ENCODE assay signal across 2 cellular contexts in the genomic region with DNA sequence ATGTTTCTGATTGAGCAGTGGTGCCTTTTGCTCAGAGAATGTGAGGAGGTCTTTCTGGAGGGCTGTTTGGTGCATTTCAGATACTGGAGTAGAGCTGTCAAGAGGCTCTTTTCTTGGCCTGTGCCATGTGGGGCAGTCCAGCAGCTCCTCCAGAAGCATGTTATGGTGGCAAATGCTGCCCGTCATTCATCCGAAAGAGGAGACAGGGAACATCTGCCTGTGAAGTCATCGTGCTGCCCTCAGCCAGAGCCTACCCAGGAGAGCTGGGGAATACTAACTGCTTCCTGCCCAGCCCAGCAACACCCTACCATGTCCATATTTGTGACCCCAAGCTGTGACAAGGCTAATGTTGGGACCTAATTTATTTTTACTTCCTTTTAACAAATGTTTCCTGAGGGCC.
A peak's percentile ranks its signal among the peaks of the same experiment; 100 is the strongest.
TF ChIP-seq lines count a peak whose summit lies in the region.

No MANE protein-coding gene starts in this region.

TF ChIP-seq in IMR-90, 13 proteins besides CTCF, POLR2A, EP300 and RAD21:
- no peak for TF ChIP-seq BHLHE40 (IDR thresholded peaks at IDR 0.05; ENCODE audit: low read depth, low read length)
- TF ChIP-seq NFE2L2 (IDR thresholded peaks at IDR 0.05; ENCODE audit: low read depth, low read length), result no peak
- no peak for TF ChIP-seq RCOR1 (IDR thresholded peaks at IDR 0.05; ENCODE audit: insufficient replicate concordance, low read length)
- TF ChIP-seq RFX5 (IDR thresholded peaks at IDR 0.05; ENCODE audit: low read depth, low read length), result no peak
- no peak for TF ChIP-seq CHD1 (IDR thresholded peaks at IDR 0.05; ENCODE audit: low read depth, low read length)
- TF ChIP-seq MAFK (IDR thresholded peaks at IDR 0.05; ENCODE audit: low read depth, low read length), result no peak
- TF ChIP-seq MXI1 (IDR thresholded peaks at IDR 0.05; ENCODE audit: borderline replicate concordance, low read depth, low read length), result no peak
- TF ChIP-seq, protein P1, sequence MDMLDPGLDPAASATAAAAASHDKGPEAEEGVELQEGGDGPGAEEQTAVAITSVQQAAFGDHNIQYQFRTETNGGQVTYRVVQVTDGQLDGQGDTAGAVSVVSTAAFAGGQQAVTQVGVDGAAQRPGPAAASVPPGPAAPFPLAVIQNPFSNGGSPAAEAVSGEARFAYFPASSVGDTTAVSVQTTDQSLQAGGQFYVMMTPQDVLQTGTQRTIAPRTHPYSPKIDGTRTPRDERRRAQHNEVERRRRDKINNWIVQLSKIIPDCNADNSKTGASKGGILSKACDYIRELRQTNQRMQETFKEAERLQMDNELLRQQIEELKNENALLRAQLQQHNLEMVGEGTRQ (IDR thresholded peaks at IDR 0.05; ENCODE audit: low read depth, low read length), result no peak
- no peak for TF ChIP-seq FOS (IDR thresholded peaks at IDR 0.05; ENCODE audit: low read depth, low read length)
- TF ChIP-seq, protein P2, sequence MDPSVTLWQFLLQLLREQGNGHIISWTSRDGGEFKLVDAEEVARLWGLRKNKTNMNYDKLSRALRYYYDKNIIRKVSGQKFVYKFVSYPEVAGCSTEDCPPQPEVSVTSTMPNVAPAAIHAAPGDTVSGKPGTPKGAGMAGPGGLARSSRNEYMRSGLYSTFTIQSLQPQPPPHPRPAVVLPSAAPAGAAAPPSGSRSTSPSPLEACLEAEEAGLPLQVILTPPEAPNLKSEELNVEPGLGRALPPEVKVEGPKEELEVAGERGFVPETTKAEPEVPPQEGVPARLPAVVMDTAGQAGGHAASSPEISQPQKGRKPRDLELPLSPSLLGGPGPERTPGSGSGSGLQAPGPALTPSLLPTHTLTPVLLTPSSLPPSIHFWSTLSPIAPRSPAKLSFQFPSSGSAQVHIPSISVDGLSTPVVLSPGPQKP (IDR thresholded peaks at IDR 0.05; ENCODE audit: borderline replicate concordance, low read depth, low read length), result no peak
- TF ChIP-seq SMC3 (IDR thresholded peaks at IDR 0.05; ENCODE audit: low read depth, low read length), result no peak
- TF ChIP-seq MAZ (IDR thresholded peaks at IDR 0.05; ENCODE audit: borderline replicate concordance, low read depth, low read length), result no peak
- TF ChIP-seq CEBPB (IDR thresholded peaks at IDR 0.05; ENCODE audit: low read depth, low read length), result no peak
TF ChIP-seq in IMR-90: peak in this region for 0.

TF ChIP-seq in K562, 482 proteins besides CTCF, POLR2A, EP300 and RAD21:
- TF ChIP-seq BACH1 (tag; IDR thresholded peaks at IDR 0.05) (0 out of 2 replicates have a peak, but pooled peaks have one; percentile 1), ZNF12 (CRISPR knock-in tag; IDR thresholded peaks at IDR 0.05) (0 out of 2 replicates have a peak, but pooled peaks have one; percentile 36), SMAD1 (IDR thresholded peaks at IDR 0.05; ENCODE audit: low read depth, low read length, partially characterized antibody) (peak; percentile 5), SAFB (IDR thresholded peaks at IDR 0.05; ENCODE audit: borderline replicate concordance, low read depth, low read length) (no peak), ZNF274 (IDR thresholded peaks at IDR 0.05; ENCODE audit: borderline replicate concordance, low read depth, low read length) (no peak), PURB (CRISPR knock-in tag; IDR thresholded peaks at IDR 0.05; ENCODE audit: low read depth) (0 out of 2 replicates have a peak, but pooled peaks have one; percentile 15), U2AF1 (optimal IDR thresholded peaks at IDR 0.05; ENCODE audit: low read depth, low read length) (no peak), HCFC1 (IDR thresholded peaks at IDR 0.05; ENCODE audit: low read depth, low read length) (no peak), JUN (IDR thresholded peaks at IDR 0.05; ENCODE audit: borderline replicate concordance, low read depth, low read length) (no peak), JUN (CRISPR knock-in tag; IDR thresholded peaks at IDR 0.05; ENCODE audit: borderline replicate concordance) (no peak), TRIM24 (IDR thresholded peaks at IDR 0.05) (0 out of 4 replicates have a peak, but pooled peaks of 1 of the 2 experiments have one; percentile 5), TRIM28 (IDR thresholded peaks at IDR 0.05) (0 out of 2 replicates have a peak, but pooled peaks have one; percentile 9), NELFE (IDR thresholded peaks at IDR 0.05; ENCODE audit: insufficient read depth, insufficient read length) (no peak)
- TF ChIP-seq, protein P3, sequence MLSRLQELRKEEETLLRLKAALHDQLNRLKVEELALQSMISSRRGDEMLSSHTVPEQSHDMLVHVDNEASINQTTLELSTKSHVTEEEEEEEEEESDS (CRISPR knock-in tag; IDR thresholded peaks at IDR 0.05), result no peak
- TF ChIP-seq, protein P4, sequence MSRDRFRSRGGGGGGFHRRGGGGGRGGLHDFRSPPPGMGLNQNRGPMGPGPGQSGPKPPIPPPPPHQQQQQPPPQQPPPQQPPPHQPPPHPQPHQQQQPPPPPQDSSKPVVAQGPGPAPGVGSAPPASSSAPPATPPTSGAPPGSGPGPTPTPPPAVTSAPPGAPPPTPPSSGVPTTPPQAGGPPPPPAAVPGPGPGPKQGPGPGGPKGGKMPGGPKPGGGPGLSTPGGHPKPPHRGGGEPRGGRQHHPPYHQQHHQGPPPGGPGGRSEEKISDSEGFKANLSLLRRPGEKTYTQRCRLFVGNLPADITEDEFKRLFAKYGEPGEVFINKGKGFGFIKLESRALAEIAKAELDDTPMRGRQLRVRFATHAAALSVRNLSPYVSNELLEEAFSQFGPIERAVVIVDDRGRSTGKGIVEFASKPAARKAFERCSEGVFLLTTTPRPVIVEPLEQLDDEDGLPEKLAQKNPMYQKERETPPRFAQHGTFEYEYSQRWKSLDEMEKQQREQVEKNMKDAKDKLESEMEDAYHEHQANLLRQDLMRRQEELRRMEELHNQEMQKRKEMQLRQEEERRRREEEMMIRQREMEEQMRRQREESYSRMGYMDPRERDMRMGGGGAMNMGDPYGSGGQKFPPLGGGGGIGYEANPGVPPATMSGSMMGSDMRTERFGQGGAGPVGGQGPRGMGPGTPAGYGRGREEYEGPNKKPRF (IDR thresholded peaks at IDR 0.05; ENCODE audit: low read depth, low read length), result no peak
- TF ChIP-seq, protein P5, sequence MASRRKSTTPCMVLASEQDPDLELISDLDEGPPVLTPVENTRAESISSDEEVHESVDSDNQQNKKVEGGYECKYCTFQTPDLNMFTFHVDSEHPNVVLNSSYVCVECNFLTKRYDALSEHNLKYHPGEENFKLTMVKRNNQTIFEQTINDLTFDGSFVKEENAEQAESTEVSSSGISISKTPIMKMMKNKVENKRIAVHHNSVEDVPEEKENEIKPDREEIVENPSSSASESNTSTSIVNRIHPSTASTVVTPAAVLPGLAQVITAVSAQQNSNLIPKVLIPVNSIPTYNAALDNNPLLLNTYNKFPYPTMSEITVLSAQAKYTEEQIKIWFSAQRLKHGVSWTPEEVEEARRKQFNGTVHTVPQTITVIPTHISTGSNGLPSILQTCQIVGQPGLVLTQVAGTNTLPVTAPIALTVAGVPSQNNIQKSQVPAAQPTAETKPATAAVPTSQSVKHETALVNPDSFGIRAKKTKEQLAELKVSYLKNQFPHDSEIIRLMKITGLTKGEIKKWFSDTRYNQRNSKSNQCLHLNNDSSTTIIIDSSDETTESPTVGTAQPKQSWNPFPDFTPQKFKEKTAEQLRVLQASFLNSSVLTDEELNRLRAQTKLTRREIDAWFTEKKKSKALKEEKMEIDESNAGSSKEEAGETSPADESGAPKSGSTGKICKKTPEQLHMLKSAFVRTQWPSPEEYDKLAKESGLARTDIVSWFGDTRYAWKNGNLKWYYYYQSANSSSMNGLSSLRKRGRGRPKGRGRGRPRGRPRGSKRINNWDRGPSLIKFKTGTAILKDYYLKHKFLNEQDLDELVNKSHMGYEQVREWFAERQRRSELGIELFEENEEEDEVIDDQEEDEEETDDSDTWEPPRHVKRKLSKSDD (conservative IDR thresholded peaks at IDR 0.05; ENCODE audit: low read length), result no peak
